Comparison of ENCODE assay signal across 13 cellular contexts in genomic region chr2:152499411-152499810, GRCh38.
A peak's percentile ranks its signal among the peaks of the same experiment; 100 is the strongest.
DNase-seq lines count a peak whose midpoint lies in the region; TF ChIP-seq lines count a peak whose summit lies in the region.
"Had no signal": no experiment of that assay in that cellular context is flagged by ENCODE, and none has a peak within 500 bp of the region (broad histone marks: within the 10 kb centered on the region; RNA-seq: fewer than 3 reads in every experiment).

No MANE protein-coding gene starts in this region.

- H3K4me3 ChIP-seq in mucosa of rectum (ENCODE audit: low read length in 2 of 2) = no peak overlapping the region
- no peak overlapping the region for H3K4me3 ChIP-seq in thymus (ENCODE audit: low read length)
- H3K4me3 ChIP-seq: cardiac muscle cell, SJSA1 had no signal

- TF ChIP-seq CTCF in chondrocyte (IDR thresholded peaks at IDR 0.05) = no peak

- H3K9ac ChIP-seq in mucosa of rectum (ENCODE audit: low read depth in 1 of 2, low read length in 2 of 2) = no peak overlapping the region

- no peak overlapping the region for H3K4me3 Mint-ChIP-seq in chondrocyte (ENCODE audit: unreplicated experiment)
- H3K4me3 Mint-ChIP-seq: activated T-helper 17 cell treated with anti-CD3 and anti-CD28 coated beads, Interleukin-2, amount 50 U/mL, for 72 hours had no signal

- H3K36me3 Mint-ChIP-seq in chondrocyte (ENCODE audit: low read depth) = no peaks in the 10 kb centered on the region

- DNase-seq in NCI-H1694 (lab: John Stamatoyannopoulos, UW) (peak; percentile 16), chondrocyte (ENCODE audit: low spot score) (no peak), SW 1271 (lab: John Stamatoyannopoulos, UW) (no peak), SHP77 (lab: John Stamatoyannopoulos, UW) (no peak), OCI-M1 (lab: John Stamatoyannopoulos, UW) (no peak)
- DNase-seq: DMS79 treated with DMSO at 0.1 percent for 48 hours, foreskin melanocyte, NCI-H345 had no signal

- no peaks in the 10 kb centered on the region for H3K27me3 Mint-ChIP-seq in chondrocyte (ENCODE audit: low read depth)

- H3K36me3 ChIP-seq in mucosa of rectum (ENCODE audit: control insufficient read depth in 2 of 2, insufficient read depth in 2 of 2, low read length in 2 of 2) (no peaks in the 10 kb centered on the region), thymus (ENCODE audit: control insufficient read depth, insufficient read depth) (no peaks in the 10 kb centered on the region)
- H3K36me3 ChIP-seq: cardiac muscle cell, SJSA1 had no signal

- H3K9me3 ChIP-seq in mucosa of rectum (ENCODE audit: control insufficient read depth in 2 of 2, low read length in 2 of 2) = no peaks in the 10 kb centered on the region
- no peaks in the 10 kb centered on the region for H3K9me3 ChIP-seq in thymus (ENCODE audit: control insufficient read depth)
- H3K9me3 ChIP-seq: SJSA1 had no signal

- H3K27ac ChIP-seq in mucosa of rectum (ENCODE audit: low read depth in 2 of 2, low read length in 2 of 2) (peak overlapping the region; percentile 49 to 70), thymus (ENCODE audit: low read depth) (peak overlapping the region; percentile 33)
- H3K27ac ChIP-seq: cardiac muscle cell, SJSA1 had no signal

- peaks cover 10% of the 10 kb centered on the region for H3K9me3 Mint-ChIP-seq in chondrocyte (ENCODE audit: low read depth)
- H3K9me3 Mint-ChIP-seq: activated T-helper 17 cell treated with anti-CD3 and anti-CD28 coated beads, Interleukin-2, amount 50 U/mL, for 72 hours had no signal

- 95% methylated on average over 3 of the region's 3 CpGs for WGBS in thymus

- peak overlapping the region; percentile 64 for H3K27ac Mint-ChIP-seq in chondrocyte (ENCODE audit: unreplicated experiment)
- H3K27ac Mint-ChIP-seq: activated T-helper 17 cell treated with anti-CD3 and anti-CD28 coated beads, Interleukin-2, amount 50 U/mL, for 72 hours had no signal

- peaks cover 0 to 7% of the 10 kb centered on the region in 2 donors for H3K4me1 ChIP-seq in mucosa of rectum (ENCODE audit: control insufficient read depth in 2 of 2, insufficient read depth in 2 of 2, low read length in 2 of 2)
- H3K4me1 ChIP-seq in thymus (ENCODE audit: control insufficient read depth, insufficient read depth, low read length) = no peaks in the 10 kb centered on the region

- H3K4me1 Mint-ChIP-seq in chondrocyte (ENCODE audit: low read depth) = peaks cover 59% of the 10 kb centered on the region
- H3K4me1 Mint-ChIP-seq: activated T-helper 17 cell treated with anti-CD3 and anti-CD28 coated beads, Interleukin-2, amount 50 U/mL, for 72 hours had no signal

- no peaks in the 10 kb centered on the region for H3K27me3 ChIP-seq in mucosa of rectum (ENCODE audit: control insufficient read depth in 2 of 2, insufficient read depth in 2 of 2, low read length in 2 of 2)
- no peaks in the 10 kb centered on the region for H3K27me3 ChIP-seq in thymus (ENCODE audit: control insufficient read depth, insufficient read depth)
- H3K27me3 ChIP-seq: cardiac muscle cell, SJSA1 had no signal
